ENCODE assay signal across 1 cellular context in genomic region chr12:79935021-79935623, GRCh38.
TF ChIP-seq lines count a peak whose summit lies in the region.

Gene PPP1R12A (minus strand): TSS chr12:79935097. CDS start chr12:79934931, 166 bp downstream.

TF ChIP-seq in A549, 52 proteins besides CTCF, POLR2A, EP300 and RAD21 (continued from another document):
- TF ChIP-seq ELK1 (IDR thresholded peaks at IDR 0.05; ENCODE audit: low read depth, low read length) (no peak), JUNB (IDR thresholded peaks at IDR 0.05) (no peak), GATA3 (IDR thresholded peaks at IDR 0.05; ENCODE audit: borderline replicate concordance) (peak; percentile 60; the same call in 1 of the 2 replicates), NR3C1 (IDR thresholded peaks at IDR 0.05) (no peak), ZSCAN20 (CRISPR knock-in tag; IDR thresholded peaks at IDR 0.05) (no peak), RCOR1 (IDR thresholded peaks at IDR 0.05; ENCODE audit: low read depth, low read length) (no peak), RFX5 (IDR thresholded peaks at IDR 0.05) (no peak), HDAC2 (IDR thresholded peaks at IDR 0.05) (no peak), SREBF2 (IDR thresholded peaks at IDR 0.05) (no peak), ATOH8 (CRISPR knock-in tag; IDR thresholded peaks at IDR 0.05; ENCODE audit: low read depth) (no peak), KDM1A (IDR thresholded peaks at IDR 0.05; ENCODE audit: low read depth) (no peak), EHMT2 (IDR thresholded peaks at IDR 0.05; ENCODE audit: low read depth) (no peak), CHD2 (IDR thresholded peaks at IDR 0.05; ENCODE audit: low read length, partially characterized antibody) (peak; percentile 89), TFCP2L1 (CRISPR knock-in tag; IDR thresholded peaks at IDR 0.05) (no peak), FOSB (CRISPR knock-in tag; IDR thresholded peaks at IDR 0.05) (no peak), BCL3 (IDR thresholded peaks at IDR 0.05) (peak; percentile 95), JUN (IDR thresholded peaks at IDR 0.05) (peak; percentile 72 to 76; a peak in 4 of 5 replicates), ESRRA (IDR thresholded peaks at IDR 0.05; ENCODE audit: borderline replicate concordance, low read length) (no peak), NFE2L2 (conservative IDR thresholded peaks at IDR 0.05; ENCODE audit: low read length) (no peak)
